13 cellular contexts compared by ENCODE assay signal in genomic region chr9:112532427-112532826, GRCh38. TPM values are rescaled to one million over a fixed set of nuclear protein-coding genes. Genes with fewer than 3 reads are reported as not detected.
DNase-seq lines count a peak whose midpoint lies in the region; ATAC-seq, FAIRE-seq and TF ChIP-seq lines count a peak whose summit lies in the region.
"Had no signal": no experiment of that assay in that cellular context is flagged by ENCODE, and none has a peak within 500 bp of the region (broad histone marks: within the 10 kb centered on the region; RNA-seq: fewer than 3 reads in every experiment).

No MANE protein-coding gene starts in this region.

- H3K4me1 ChIP-seq in effector memory CD4-positive, alpha-beta T cell (ENCODE audit: control insufficient read depth, insufficient read depth, low read length, poor library complexity, severe bottlenecking), result no peaks in the 10 kb centered on the region

- no peaks in the 10 kb centered on the region for H3K27me3 ChIP-seq in effector memory CD4-positive, alpha-beta T cell (replicated peaks; ENCODE audit: control insufficient read depth, insufficient read depth, low read length, poor library complexity, severe bottlenecking)
- H3K27me3 ChIP-seq: neutrophil had no signal

- DNase-seq in GF-D8 (lab: John Stamatoyannopoulos, UW) (peak; percentile 9), NCI-H82 (lab: John Stamatoyannopoulos, UW) (peak; percentile 83), fibroblast of pulmonary artery (ENCODE audit: low read depth) (peak; percentile 91), sciatic nerve (ENCODE audit: low spot score) (no peak), HTR-8/SVneo (ENCODE audit: insufficient read length, low spot score) (no peak), osteocyte (ENCODE audit: extremely low spot score, unreplicated experiment) (no peak)
- DNase-seq in stimulated activated effector memory CD8-positive, alpha-beta T cell treated with anti-CD3 and anti-CD28 coated beads, Interleukin-12 subunit alpha, Interleukin-12 subunit beta, amount 100 ng/mL, for 72 hours (ENCODE audit: low spot score in 2 of 2), result no peak
- no peak for DNase-seq in effector memory CD4-positive, alpha-beta T cell
- DNase-seq: anterior cingulate cortex, kidney, NCI-H1694, T-helper 9 cell had no signal

- H3K36me3 ChIP-seq in effector memory CD4-positive, alpha-beta T cell (ENCODE audit: control insufficient read depth, insufficient read depth, low read length), result no peaks in the 10 kb centered on the region
- H3K36me3 ChIP-seq: neutrophil had no signal

- intact Hi-C loops in sciatic nerve (cut with DNase I), result no loop called here

- H3K4me3 ChIP-seq in fibroblast of pulmonary artery (replicated peaks; ENCODE audit: low read depth, low read length), result no peak overlapping the region
- H3K4me3 ChIP-seq in effector memory CD4-positive, alpha-beta T cell (ENCODE audit: insufficient read depth, low read depth, low read length, poor library complexity, severe bottlenecking), result no peak overlapping the region

- no peak overlapping the region for H3K4me3 Mint-ChIP-seq in stimulated activated effector memory CD8-positive, alpha-beta T cell treated with anti-CD3 and anti-CD28 coated beads, Interleukin-12 subunit alpha, Interleukin-12 subunit beta, amount 100 ng/mL, for 72 hours
- no peak overlapping the region for H3K4me3 Mint-ChIP-seq in osteocyte (ENCODE audit: unreplicated experiment)

- H3K36me3 Mint-ChIP-seq in stimulated activated effector memory CD8-positive, alpha-beta T cell treated with anti-CD3 and anti-CD28 coated beads, Interleukin-12 subunit alpha, Interleukin-12 subunit beta, amount 100 ng/mL, for 72 hours, result no peaks in the 10 kb centered on the region
- no peaks in the 10 kb centered on the region for H3K36me3 Mint-ChIP-seq in osteocyte (ENCODE audit: unreplicated experiment)

- no peak overlapping the region for H3K27ac ChIP-seq in effector memory CD4-positive, alpha-beta T cell (ENCODE audit: insufficient read depth, low read length, poor library complexity, severe bottlenecking)
- H3K27ac ChIP-seq: neutrophil had no signal

- no peak for FAIRE-seq in HTR-8/SVneo (lab: Jason Lieb, UNC)
- FAIRE-seq: kidney had no signal

- no peaks in the 10 kb centered on the region for H3K9me3 ChIP-seq in effector memory CD4-positive, alpha-beta T cell (ENCODE audit: control insufficient read depth, low read length)
- H3K9me3 ChIP-seq: neutrophil had no signal

- ATAC-seq in sciatic nerve, result peak; percentile 85
- ATAC-seq in stimulated activated effector memory CD8-positive, alpha-beta T cell treated with anti-CD3 and anti-CD28 coated beads, Interleukin-12 subunit alpha, Interleukin-12 subunit beta, amount 100 ng/mL, for 72 hours, result no peak

- H3K4me1 Mint-ChIP-seq in stimulated activated effector memory CD8-positive, alpha-beta T cell treated with anti-CD3 and anti-CD28 coated beads, Interleukin-12 subunit alpha, Interleukin-12 subunit beta, amount 100 ng/mL, for 72 hours, result no peaks in the 10 kb centered on the region
- H3K4me1 Mint-ChIP-seq in osteocyte (ENCODE audit: unreplicated experiment), result peaks cover 17% of the 10 kb centered on the region

- H3K27me3 Mint-ChIP-seq in osteocyte (ENCODE audit: unreplicated experiment), result no peaks in the 10 kb centered on the region

- TF ChIP-seq CTCF in fibroblast of pulmonary artery (IDR thresholded peaks at IDR 0.05; ENCODE audit: low read length, missing control alignments), result no peak
- no peak for TF ChIP-seq CTCF in osteocyte (IDR thresholded peaks at IDR 0.05)

- H3K9me3 Mint-ChIP-seq in stimulated activated effector memory CD8-positive, alpha-beta T cell treated with anti-CD3 and anti-CD28 coated beads, Interleukin-12 subunit alpha, Interleukin-12 subunit beta, amount 100 ng/mL, for 72 hours, result no peaks in the 10 kb centered on the region
- no peaks in the 10 kb centered on the region for H3K9me3 Mint-ChIP-seq in osteocyte (ENCODE audit: unreplicated experiment)

- H3K27ac Mint-ChIP-seq in stimulated activated effector memory CD8-positive, alpha-beta T cell treated with anti-CD3 and anti-CD28 coated beads, Interleukin-12 subunit alpha, Interleukin-12 subunit beta, amount 100 ng/mL, for 72 hours, result no peak overlapping the region
- H3K27ac Mint-ChIP-seq in osteocyte (ENCODE audit: unreplicated experiment), result no peak overlapping the region

RNA-seq across cellular contexts. Expression of gene KIAA1958, which starts 45.8 kb away (rescaled TPM):
- total RNA-seq in sciatic nerve (5.8 TPM), osteocyte (4.9 and 6.1 TPM in 2 replicates)

Comparison
In these comparisons a context has a peak if more than half of its experiments do, and no peak if none do; other contexts are left out.
1. DNase-seq: peak in GF-D8 (single experiment), NCI-H82 (single experiment) and fibroblast of pulmonary artery (single experiment); none in sciatic nerve (single experiment), stimulated activated effector memory CD8-positive, alpha-beta T cell treated with anti-CD3 and anti-CD28 coated beads, Interleukin-12 subunit alpha, Interleukin-12 subunit beta, amount 100 ng/mL, for 72 hours (0 of 2), effector memory CD4-positive, alpha-beta T cell (0 of 3), HTR-8/SVneo (single experiment) and osteocyte (single experiment).